ENCODE assay signal across 20 cellular contexts in the genomic region with DNA sequence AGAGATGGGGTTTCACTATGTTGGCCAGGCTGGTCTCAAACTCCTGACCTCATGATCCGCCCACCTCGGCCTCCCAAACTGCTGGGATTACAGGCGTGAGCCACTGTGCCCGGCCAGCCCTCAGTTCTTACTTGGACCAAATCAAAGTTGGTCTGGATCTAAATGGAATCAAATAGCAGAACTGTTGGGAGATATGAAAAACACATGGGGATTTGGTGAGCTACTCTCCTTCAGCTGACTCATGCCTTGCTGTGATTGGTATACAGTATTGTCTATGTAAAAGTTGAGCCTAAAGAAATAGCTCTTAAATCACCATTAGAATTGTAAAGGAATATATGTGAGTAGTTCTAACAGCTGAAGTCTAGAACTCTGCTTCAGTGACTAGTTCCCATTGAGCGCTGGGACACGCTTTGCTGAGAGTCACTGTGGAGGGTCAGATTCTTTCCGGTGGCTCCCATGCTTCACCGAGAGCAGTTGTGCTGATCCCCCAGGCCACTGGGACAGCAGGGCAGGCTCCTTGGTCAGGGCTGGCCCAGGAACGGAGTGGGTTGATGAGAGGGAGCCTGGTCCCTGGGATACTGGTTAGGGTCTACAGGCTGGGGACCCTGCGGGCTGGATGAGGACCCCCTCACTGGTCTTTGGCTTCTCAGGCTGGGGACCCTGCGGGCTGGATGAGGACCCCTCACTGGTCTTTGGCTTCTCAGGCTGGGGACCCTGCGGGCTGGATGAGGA. TPM values are rescaled to one million over a fixed set of nuclear protein-coding genes. Genes with fewer than 3 reads are reported as not detected.
DNase-seq lines count a peak whose midpoint lies in the region; ATAC-seq, FAIRE-seq and TF ChIP-seq lines count a peak whose summit lies in the region.
"Had no signal": no experiment of that assay in that cellular context is flagged by ENCODE, and none has a peak within 500 bp of the region (broad histone marks: within the 10 kb centered on the region; RNA-seq: fewer than 3 reads in every experiment).

No MANE protein-coding gene starts in this region.

- TF ChIP-seq EP300 in K562 (IDR thresholded peaks at IDR 0.05; ENCODE audit: low read length), result no peak

- no peaks in the 10 kb centered on the region for H3K9me1 ChIP-seq in K562 (ENCODE audit: control insufficient read depth, insufficient read depth, low read length)

- H2BK120ac ChIP-seq in mesenchymal stem cell (ENCODE audit: low read depth, low read length), result no peak overlapping the region

- no peak overlapping the region for H4K8ac ChIP-seq in mesenchymal stem cell (ENCODE audit: low read length)

- no peak for ATAC-seq in K562
- ATAC-seq: activated CD8-positive, alpha-beta T cell treated with anti-CD3 and anti-CD28 coated beads, Interleukin-2, amount 10 ng/mL, durations not matched to agents 7 days and 5 days; activated T-helper 17 cell treated with anti-CD3 and anti-CD28 coated beads, Interleukin-2, amount 50 U/mL, for 72 hours; gastrocnemius medialis; stimulated activated effector memory CD8-positive, alpha-beta T cell treated with anti-CD3 and anti-CD28 coated beads, Interleukin-12 subunit alpha, Interleukin-12 subunit beta, amount 100 ng/mL, for 72 hours had no signal

- H3K4ac ChIP-seq in mesenchymal stem cell (ENCODE audit: low read depth in 1 of 2, low read length in 2 of 2), result no peak overlapping the region

- no peak for TF ChIP-seq CTCF in AG10803 (conservative IDR thresholded peaks at IDR 0.05; ENCODE audit: low read length)
- TF ChIP-seq CTCF in HFF-Myc (IDR thresholded peaks at IDR 0.05; ENCODE audit: low read depth, low read length, missing control alignments), result no peak
- no peak for TF ChIP-seq CTCF in K562 (IDR thresholded peaks at IDR 0.05 in 2 of 3, conservative IDR thresholded peaks at IDR 0.05 in 1 of 3; ENCODE audit: insufficient read depth in 2 of 3, low read depth in 1 of 3, low read length in 3 of 3)
- TF ChIP-seq CTCF in vagina (IDR thresholded peaks at IDR 0.05), result no peak

- CTCF ChIA-PET in K562 (lab: Yijun Ruan, JAX; ENCODE audit: low intra/inter-chr PET ratio), result no interaction called here

- no peaks in the 10 kb centered on the region for H3K27me3 ChIP-seq in K562 (ENCODE audit: control insufficient read depth in 2 of 2, insufficient read depth in 2 of 2, low read length in 2 of 2)
- H3K27me3 ChIP-seq in mesenchymal stem cell (ENCODE audit: control insufficient read depth in 1 of 2, insufficient read depth in 1 of 2, low read length in 2 of 2), result no peaks in the 10 kb centered on the region
- H3K27me3 ChIP-seq in vagina, result no peaks in the 10 kb centered on the region
- H3K27me3 ChIP-seq: gastrocnemius medialis, upper lobe of left lung had no signal

- H2BK12ac ChIP-seq in mesenchymal stem cell (ENCODE audit: low read length in 2 of 2), result no peak overlapping the region

- no peak overlapping the region for H2AFZ ChIP-seq in K562 (ENCODE audit: low read depth, low read length)
- H2AFZ ChIP-seq in mesenchymal stem cell (ENCODE audit: low read depth, low read length), result no peak overlapping the region

- H3K4me3 ChIP-seq in AG10803 (ENCODE audit: low read length) (no peak overlapping the region), HFF-Myc (replicated peaks; ENCODE audit: low read depth, low read length) (no peak overlapping the region), K562 (no peak overlapping the region), mesenchymal stem cell (ENCODE audit: insufficient read depth in 1 of 2, low read depth in 1 of 2, low read length in 2 of 2) (no peak overlapping the region), vagina (no peak overlapping the region)
- H3K4me3 ChIP-seq: gastrocnemius medialis, upper lobe of left lung had no signal

- peaks cover 10% of the 10 kb centered on the region for H4K20me1 ChIP-seq in K562 (replicated peaks; ENCODE audit: control insufficient read depth, insufficient read depth, low read length)

- H3K4me1 ChIP-seq in K562 (replicated peaks in 1 of 2; ENCODE audit: control insufficient read depth in 2 of 2, insufficient read depth in 2 of 2, low read length in 2 of 2) (peaks cover 32 to 36% of the 10 kb centered on the region in 2 experiments), mesenchymal stem cell (ENCODE audit: control insufficient read depth, insufficient read depth, low read depth, low read length) (peaks cover 29% of the 10 kb centered on the region), vagina (peaks cover 27% of the 10 kb centered on the region)

- POLR2A ChIA-PET in K562 (lab: Yijun Ruan, JAX), result interaction anchor here (0.7 to 11.8 kb wide), 4 partner anchors 7 to 315 kb away, joined by 3 to 105 read pairs (median 4); no protein-coding TSS in a partner anchor

- H3K9me3 ChIP-seq in K562 (replicated peaks; ENCODE audit: control insufficient read depth, insufficient read depth, low read depth, low read length) (no peaks in the 10 kb centered on the region), mesenchymal stem cell (ENCODE audit: control insufficient read depth, low read length) (no peaks in the 10 kb centered on the region), vagina (no peaks in the 10 kb centered on the region)
- H3K9me3 ChIP-seq: gastrocnemius medialis, upper lobe of left lung had no signal

- H3K36me3 ChIP-seq in K562 (ENCODE audit: control insufficient read depth, insufficient read depth, low read length) (peaks cover 11% of the 10 kb centered on the region; the same call in 1 of the 3 replicates), mesenchymal stem cell (ENCODE audit: control insufficient read depth in 1 of 2, insufficient read depth in 2 of 2, low read depth in 1 of 2, low read length in 2 of 2) (no peaks in the 10 kb centered on the region), vagina (no peaks in the 10 kb centered on the region)
- H3K36me3 ChIP-seq: gastrocnemius medialis had no signal

- no peak overlapping the region for H3K23ac ChIP-seq in mesenchymal stem cell (ENCODE audit: low read length in 2 of 2)

- H3K9ac ChIP-seq in K562 (ENCODE audit: insufficient read depth in 1 of 2, low read depth in 2 of 2, low read length in 2 of 2) (peak overlapping the region in 1 of 2 experiments; percentile 69; a peak in 1 of 4 replicates), mesenchymal stem cell (ENCODE audit: low read length) (no peak overlapping the region)

- H3K27ac ChIP-seq in K562 (ENCODE audit: extremely low read depth, low read depth, low read length), result no peak overlapping the region
- no peak overlapping the region for H3K27ac ChIP-seq in mesenchymal stem cell (ENCODE audit: low read length, poor library complexity, severe bottlenecking)
- H3K27ac ChIP-seq in vagina, result no peak overlapping the region
- H3K27ac ChIP-seq: C4-2B, gastrocnemius medialis, upper lobe of left lung, VCaP had no signal

- TF ChIP-seq RAD21 in K562 (CRISPR knock-in tag; conservative IDR thresholded peaks at IDR 0.05 in 1 of 2, IDR thresholded peaks at IDR 0.05 in 1 of 2), result no peak

- no peak overlapping the region for H3K18ac ChIP-seq in mesenchymal stem cell (ENCODE audit: low read depth in 1 of 2, low read length in 2 of 2)

- no TSS peak for BruUV-seq in K562 (replicated peaks; lab: Mats Ljungman, UMichigan)

- intact Hi-C loops in K562 (cut with micrococcal nuclease), result no loop called here
- intact Hi-C loops in vagina (cut with DNase I), result no loop called here

- peak overlapping the region; percentile 33 for H2AK5ac ChIP-seq in mesenchymal stem cell (ENCODE audit: low read length, severe bottlenecking)

- 89% methylated on average over 12 of the region's 12 CpGs for WGBS in K562 (ENCODE audit: insufficient coverage, low coverage, missing lambda C conversion rate)
- WGBS in mesenchymal stem cell, result 90% methylated on average over 12 of the region's 12 CpGs

- H3K79me1 ChIP-seq in mesenchymal stem cell (replicated peaks; ENCODE audit: low read length, poor library complexity, severe bottlenecking), result peaks cover 18% of the 10 kb centered on the region

- H4K91ac ChIP-seq in mesenchymal stem cell (ENCODE audit: low read length), result no peak overlapping the region

- no peak overlapping the region for H2BK15ac ChIP-seq in mesenchymal stem cell (ENCODE audit: low read depth, poor library complexity, severe bottlenecking)

- no peak for FAIRE-seq in K562 (lab: Jason Lieb, UNC)
- FAIRE-seq: H54 had no signal

- TF ChIP-seq POLR2A in K562 (conservative IDR thresholded peaks at IDR 0.05) (no peak), vagina (IDR thresholded peaks at IDR 0.05) (no peak)

- no peak overlapping the region for H2BK5ac ChIP-seq in mesenchymal stem cell (ENCODE audit: low read depth, low read length, poor library complexity, severe bottlenecking)

- H3K4me2 ChIP-seq in K562 (ENCODE audit: insufficient read depth, low read length), result no peak overlapping the region
- H3K4me2 ChIP-seq in mesenchymal stem cell (ENCODE audit: low read length, poor library complexity, severe bottlenecking), result no peak overlapping the region

- no peak overlapping the region for H3K14ac ChIP-seq in mesenchymal stem cell (ENCODE audit: low read length in 2 of 2)

- peak; percentile 70 for DNase-seq in AG10803 (ENCODE audit: low read depth)
- DNase-seq in HFF-Myc (ENCODE audit: extremely low read depth, low read depth), result peak; percentile 80
- DNase-seq in K562 (ENCODE audit: extremely low read depth in 1 of 4, low spot score in 3 of 4), result no peak
- DNase-seq in mesenchymal stem cell, result peak; percentile 32
- DNase-seq in vagina (ENCODE audit: extremely low spot score in 2 of 2), result no peak
- DNase-seq in stimulated activated CD4-positive, alpha-beta T cell treated with anti-CD3 and anti-CD28 coated beads, Interleukin-2, amount 100 ng/mL, for 48 hours, result no peak
- no peak for DNase-seq in SHP77 treated with DMSO at 0.1 percent for 48 hours (lab: John Stamatoyannopoulos, UW)
- DNase-seq: activated CD8-positive, alpha-beta T cell treated with anti-CD3 and anti-CD28 coated beads, Interleukin-2, amount 10 ng/mL, durations not matched to agents 7 days and 5 days; DMS79; gastrocnemius medialis; mammary epithelial cell; NCI-H1092 treated with DMSO at 0.1 percent for 48 hours; NCI-H446 treated with DMSO at 0.1 percent for 48 hours; SW 1271; upper lobe of left lung had no signal

- in situ Hi-C loops in K562 (cut with MboI), result no loop called here

- H3K79me2 ChIP-seq in K562 (ENCODE audit: control insufficient read depth, insufficient read depth, low read length), result peaks cover 22% of the 10 kb centered on the region; the same call in 2 of the 3 replicates

RNA-seq across cellular contexts. Expression of a gene that starts 14.0 kb away (rescaled TPM):
- total RNA-seq in K562 (2011; cell fraction: chromatin; rRNA removed; ENCODE audit: low replicate concordance), result 77.9 and 112 TPM in 2 replicates
- total RNA-seq in K562 (2011; cell fraction: nucleolus; rRNA removed), result 19.3 and 19.8 TPM in 2 replicates
- 31.2 and 36.2 TPM in 2 replicates for total RNA-seq in K562 (2011; cell fraction: nucleoplasm; rRNA removed)
- 9.6 and 13.2 TPM in 2 replicates for total RNA-seq in K562 (2014; rRNA removed)
- total RNA-seq in K562 (2014; rRNA removed; fragmentation: Illumina TruSeq; extraction: Trizol), result 12.2 and 14.5 TPM in 2 replicates
- 7.1 and 10.0 TPM in 2 replicates for total RNA-seq in K562 (2015; rRNA removed; fragmentation: Illumina TruSeq; extraction: Trizol)
- 11.7 and 14.9 TPM in 2 replicates for total RNA-seq in K562 (2021)
- polyA plus RNA-seq in K562 (2011; rRNA removed), result 21.8 and 25.9 TPM in 2 replicates
- polyA plus RNA-seq in K562 (2011; cell fraction: cytosol; rRNA removed), result 26.2 and 27.5 TPM in 2 replicates
- 27.5 and 40.6 TPM in 2 replicates for polyA plus RNA-seq in K562 (2011; cell fraction: nucleus; rRNA removed)
- polyA plus RNA-seq in K562 (2012), result 14.5 and 18.7 TPM in 2 replicates
- 10.4 and 16.0 TPM in 2 replicates for polyA plus RNA-seq in K562 (2014; fragmentation: Illumina TruSeq; extraction: Trizol)
- 10 to 100 TPM in 1 of 2 experiments, 1 to 10 TPM in 1; 8.8 to 13.2 TPM for polyA plus RNA-seq in K562 (2014; fragmentation: Nextera tagmentation; extraction: Ambion mirVana)
- 12.7 and 15.4 TPM in 2 replicates for polyA plus RNA-seq in K562 (2014; rRNA removed)
- polyA minus RNA-seq in K562 (2011; rRNA and poly(A)+ RNA removed), result 35.3 and 58.4 TPM in 2 replicates
- 6.0 and 16.1 TPM in 2 replicates for polyA minus RNA-seq in K562 (2011; cell fraction: cytosol; rRNA and poly(A)+ RNA removed)
- 13.2 and 35.0 TPM in 2 replicates for polyA minus RNA-seq in K562 (2011; cell fraction: nucleus; rRNA and poly(A)+ RNA removed)
- polyA plus RNA-seq in mesenchymal stem cell (2013, experiment 1 of 2), result 10.6 TPM
- polyA plus RNA-seq in mesenchymal stem cell (2013, experiment 2 of 2), result 10.5 TPM
- total RNA-seq in vagina, result 9.8 TPM

Comparison
In these comparisons a context has a peak if more than half of its experiments do, and no peak if none do; other contexts are left out.
1. DNase-seq: peak in AG10803 (single experiment), HFF-Myc (single experiment) and mesenchymal stem cell (single experiment); none in K562 (0 of 4), vagina (0 of 2), stimulated activated CD4-positive, alpha-beta T cell treated with anti-CD3 and anti-CD28 coated beads, Interleukin-2, amount 100 ng/mL, for 48 hours (0 of 2) and SHP77 treated with DMSO at 0.1 percent for 48 hours (single experiment).